ENCODE assay signal across 1 cellular context in the genomic region with DNA sequence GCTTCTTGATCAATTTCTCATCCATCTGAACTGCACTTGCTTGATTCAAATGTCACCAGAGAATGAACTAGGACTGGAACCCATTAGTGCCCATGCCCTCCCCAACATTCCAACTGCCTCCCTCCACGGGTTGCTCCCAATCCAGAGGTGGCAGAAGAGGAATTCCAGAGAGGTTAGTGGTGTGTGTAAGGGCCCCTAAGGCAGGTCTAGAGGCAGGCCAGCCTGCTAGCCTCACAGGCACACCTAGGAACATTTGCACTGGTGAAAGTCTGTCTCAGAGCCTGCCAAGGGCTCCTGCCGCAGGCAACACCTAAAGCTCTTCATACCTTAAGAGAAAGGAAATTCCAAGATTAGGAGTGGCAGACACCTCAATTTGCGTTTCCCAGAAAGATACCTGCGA.
TF ChIP-seq lines count a peak whose summit lies in the region.

No MANE protein-coding gene starts in this region.

TF ChIP-seq in GM23338, 12 proteins besides CTCF, POLR2A, EP300 and RAD21:
- no peak for TF ChIP-seq POLR2AphosphoS5 (IDR thresholded peaks at IDR 0.05; ENCODE audit: low read depth)
- TF ChIP-seq JUNB (IDR thresholded peaks at IDR 0.05; ENCODE audit: unreplicated experiment) = no peak
- TF ChIP-seq STAT1 (IDR thresholded peaks at IDR 0.05; ENCODE audit: unreplicated experiment) = no peak
- no peak for TF ChIP-seq EZH2 (IDR thresholded peaks at IDR 0.05; ENCODE audit: low read depth, unreplicated experiment)
- TF ChIP-seq ZNF114 (CRISPR knock-in tag; IDR thresholded peaks at IDR 0.05) = no peak
- TF ChIP-seq CREB1 (CRISPR knock-in tag; IDR thresholded peaks at IDR 0.05; ENCODE audit: low read depth) = no peak
- TF ChIP-seq EZH2phosphoT487 (IDR thresholded peaks at IDR 0.05; ENCODE audit: unreplicated experiment) = no peak
- no peak for TF ChIP-seq ZNF331 (CRISPR knock-in tag; IDR thresholded peaks at IDR 0.05; ENCODE audit: low read depth)
- TF ChIP-seq, protein P1, sequence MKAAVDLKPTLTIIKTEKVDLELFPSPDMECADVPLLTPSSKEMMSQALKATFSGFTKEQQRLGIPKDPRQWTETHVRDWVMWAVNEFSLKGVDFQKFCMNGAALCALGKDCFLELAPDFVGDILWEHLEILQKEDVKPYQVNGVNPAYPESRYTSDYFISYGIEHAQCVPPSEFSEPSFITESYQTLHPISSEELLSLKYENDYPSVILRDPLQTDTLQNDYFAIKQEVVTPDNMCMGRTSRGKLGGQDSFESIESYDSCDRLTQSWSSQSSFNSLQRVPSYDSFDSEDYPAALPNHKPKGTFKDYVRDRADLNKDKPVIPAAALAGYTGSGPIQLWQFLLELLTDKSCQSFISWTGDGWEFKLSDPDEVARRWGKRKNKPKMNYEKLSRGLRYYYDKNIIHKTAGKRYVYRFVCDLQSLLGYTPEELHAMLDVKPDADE (IDR thresholded peaks at IDR 0.05) = no peak
- TF ChIP-seq, protein P2, sequence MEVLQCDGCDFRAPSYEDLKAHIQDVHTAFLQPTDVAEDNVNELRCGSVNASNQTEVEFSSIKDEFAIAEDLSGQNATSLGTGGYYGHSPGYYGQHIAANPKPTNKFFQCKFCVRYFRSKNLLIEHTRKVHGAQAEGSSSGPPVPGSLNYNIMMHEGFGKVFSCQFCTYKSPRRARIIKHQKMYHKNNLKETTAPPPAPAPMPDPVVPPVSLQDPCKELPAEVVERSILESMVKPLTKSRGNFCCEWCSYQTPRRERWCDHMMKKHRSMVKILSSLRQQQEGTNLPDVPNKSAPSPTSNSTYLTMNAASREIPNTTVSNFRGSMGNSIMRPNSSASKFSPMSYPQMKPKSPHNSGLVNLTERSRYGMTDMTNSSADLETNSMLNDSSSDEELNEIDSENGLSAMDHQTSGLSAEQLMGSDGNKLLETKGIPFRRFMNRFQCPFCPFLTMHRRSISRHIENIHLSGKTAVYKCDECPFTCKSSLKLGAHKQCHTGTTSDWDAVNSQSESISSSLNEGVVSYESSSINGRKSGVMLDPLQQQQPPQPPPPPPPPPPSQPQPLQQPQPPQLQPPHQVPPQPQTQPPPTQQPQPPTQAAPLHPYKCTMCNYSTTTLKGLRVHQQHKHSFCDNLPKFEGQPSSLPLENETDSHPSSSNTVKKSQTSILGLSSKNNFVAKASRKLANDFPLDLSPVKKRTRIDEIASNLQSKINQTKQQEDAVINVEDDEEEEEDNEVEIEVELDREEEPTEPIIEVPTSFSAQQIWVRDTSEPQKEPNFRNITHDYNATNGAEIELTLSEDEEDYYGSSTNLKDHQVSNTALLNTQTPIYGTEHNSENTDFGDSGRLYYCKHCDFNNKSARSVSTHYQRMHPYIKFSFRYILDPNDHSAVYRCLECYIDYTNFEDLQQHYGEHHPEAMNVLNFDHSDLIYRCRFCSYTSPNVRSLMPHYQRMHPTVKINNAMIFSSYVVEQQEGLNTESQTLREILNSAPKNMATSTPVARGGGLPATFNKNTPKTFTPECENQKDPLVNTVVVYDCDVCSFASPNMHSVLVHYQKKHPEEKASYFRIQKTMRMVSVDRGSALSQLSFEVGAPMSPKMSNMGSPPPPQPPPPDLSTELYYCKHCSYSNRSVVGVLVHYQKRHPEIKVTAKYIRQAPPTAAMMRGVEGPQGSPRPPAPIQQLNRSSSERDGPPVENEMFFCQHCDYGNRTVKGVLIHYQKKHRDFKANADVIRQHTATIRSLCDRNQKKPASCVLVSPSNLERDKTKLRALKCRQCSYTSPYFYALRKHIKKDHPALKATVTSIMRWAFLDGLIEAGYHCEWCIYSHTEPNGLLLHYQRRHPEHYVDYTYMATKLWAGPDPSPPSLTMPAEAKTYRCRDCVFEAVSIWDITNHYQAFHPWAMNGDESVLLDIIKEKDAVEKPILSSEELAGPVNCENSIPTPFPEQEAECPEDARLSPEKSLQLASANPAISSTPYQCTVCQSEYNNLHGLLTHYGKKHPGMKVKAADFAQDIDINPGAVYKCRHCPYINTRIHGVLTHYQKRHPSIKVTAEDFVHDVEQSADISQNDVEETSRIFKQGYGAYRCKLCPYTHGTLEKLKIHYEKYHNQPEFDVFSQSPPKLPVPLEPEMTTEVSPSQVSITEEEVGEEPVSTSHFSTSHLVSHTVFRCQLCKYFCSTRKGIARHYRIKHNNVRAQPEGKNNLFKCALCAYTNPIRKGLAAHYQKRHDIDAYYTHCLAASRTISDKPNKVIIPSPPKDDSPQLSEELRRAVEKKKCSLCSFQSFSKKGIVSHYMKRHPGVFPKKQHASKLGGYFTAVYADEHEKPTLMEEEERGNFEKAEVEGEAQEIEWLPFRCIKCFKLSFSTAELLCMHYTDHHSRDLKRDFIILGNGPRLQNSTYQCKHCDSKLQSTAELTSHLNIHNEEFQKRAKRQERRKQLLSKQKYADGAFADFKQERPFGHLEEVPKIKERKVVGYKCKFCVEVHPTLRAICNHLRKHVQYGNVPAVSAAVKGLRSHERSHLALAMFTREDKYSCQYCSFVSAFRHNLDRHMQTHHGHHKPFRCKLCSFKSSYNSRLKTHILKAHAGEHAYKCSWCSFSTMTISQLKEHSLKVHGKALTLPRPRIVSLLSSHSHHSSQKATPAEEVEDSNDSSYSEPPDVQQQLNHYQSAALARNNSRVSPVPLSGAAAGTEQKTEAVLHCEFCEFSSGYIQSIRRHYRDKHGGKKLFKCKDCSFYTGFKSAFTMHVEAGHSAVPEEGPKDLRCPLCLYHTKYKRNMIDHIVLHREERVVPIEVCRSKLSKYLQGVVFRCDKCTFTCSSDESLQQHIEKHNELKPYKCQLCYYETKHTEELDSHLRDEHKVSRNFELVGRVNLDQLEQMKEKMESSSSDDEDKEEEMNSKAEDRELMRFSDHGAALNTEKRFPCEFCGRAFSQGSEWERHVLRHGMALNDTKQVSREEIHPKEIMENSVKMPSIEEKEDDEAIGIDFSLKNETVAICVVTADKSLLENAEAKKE (CRISPR knock-in tag; IDR thresholded peaks at IDR 0.05) = no peak
- no peak for TF ChIP-seq NANOG (IDR thresholded peaks at IDR 0.05; ENCODE audit: borderline replicate concordance)
- TF ChIP-seq, protein P3, sequence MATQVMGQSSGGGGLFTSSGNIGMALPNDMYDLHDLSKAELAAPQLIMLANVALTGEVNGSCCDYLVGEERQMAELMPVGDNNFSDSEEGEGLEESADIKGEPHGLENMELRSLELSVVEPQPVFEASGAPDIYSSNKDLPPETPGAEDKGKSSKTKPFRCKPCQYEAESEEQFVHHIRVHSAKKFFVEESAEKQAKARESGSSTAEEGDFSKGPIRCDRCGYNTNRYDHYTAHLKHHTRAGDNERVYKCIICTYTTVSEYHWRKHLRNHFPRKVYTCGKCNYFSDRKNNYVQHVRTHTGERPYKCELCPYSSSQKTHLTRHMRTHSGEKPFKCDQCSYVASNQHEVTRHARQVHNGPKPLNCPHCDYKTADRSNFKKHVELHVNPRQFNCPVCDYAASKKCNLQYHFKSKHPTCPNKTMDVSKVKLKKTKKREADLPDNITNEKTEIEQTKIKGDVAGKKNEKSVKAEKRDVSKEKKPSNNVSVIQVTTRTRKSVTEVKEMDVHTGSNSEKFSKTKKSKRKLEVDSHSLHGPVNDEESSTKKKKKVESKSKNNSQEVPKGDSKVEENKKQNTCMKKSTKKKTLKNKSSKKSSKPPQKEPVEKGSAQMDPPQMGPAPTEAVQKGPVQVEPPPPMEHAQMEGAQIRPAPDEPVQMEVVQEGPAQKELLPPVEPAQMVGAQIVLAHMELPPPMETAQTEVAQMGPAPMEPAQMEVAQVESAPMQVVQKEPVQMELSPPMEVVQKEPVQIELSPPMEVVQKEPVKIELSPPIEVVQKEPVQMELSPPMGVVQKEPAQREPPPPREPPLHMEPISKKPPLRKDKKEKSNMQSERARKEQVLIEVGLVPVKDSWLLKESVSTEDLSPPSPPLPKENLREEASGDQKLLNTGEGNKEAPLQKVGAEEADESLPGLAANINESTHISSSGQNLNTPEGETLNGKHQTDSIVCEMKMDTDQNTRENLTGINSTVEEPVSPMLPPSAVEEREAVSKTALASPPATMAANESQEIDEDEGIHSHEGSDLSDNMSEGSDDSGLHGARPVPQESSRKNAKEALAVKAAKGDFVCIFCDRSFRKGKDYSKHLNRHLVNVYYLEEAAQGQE (IDR thresholded peaks at IDR 0.05; ENCODE audit: unreplicated experiment) = no peak
TF ChIP-seq in GM23338: peak in this region for 0.
